ENCODE assay signal across 8 cellular contexts in genomic region chr13:73059460-73060250, GRCh38. TPM values are rescaled to one million over a fixed set of nuclear protein-coding genes. Genes with fewer than 3 reads are reported as not detected.
DNase-seq lines count a peak whose midpoint lies in the region; ATAC-seq and TF ChIP-seq lines count a peak whose summit lies in the region.

No MANE protein-coding gene starts in this region.

- peaks cover 2 to 7% of the 10 kb centered on the region in 2 donors for H3K36me3 ChIP-seq in esophagus (ENCODE audit: control insufficient read depth in 2 of 2, insufficient read depth in 2 of 2, low read length in 1 of 2)
- H3K36me3 ChIP-seq in transverse colon = peaks cover 0 to 5% (median 0%) of the 10 kb centered on the region in 4 donors

- H3K36me3 Mint-ChIP-seq in HFFc6 (ENCODE audit: low read depth) = peaks cover 35% of the 10 kb centered on the region
- H3K36me3 Mint-ChIP-seq in activated CD4-positive, alpha-beta memory T cell treated with anti-CD3 and anti-CD28 coated beads, Interleukin-2, amount 10 ng/mL, durations not matched to agents 7 days and 5 days (ENCODE audit: low read depth) = peaks cover 2% of the 10 kb centered on the region
- no peaks in the 10 kb centered on the region for H3K36me3 Mint-ChIP-seq in natural killer cell treated with Interleukin-12 subunit alpha and Interleukin-12 subunit beta and Interleukin-15 and Interleukin-18, amount 100 ng/mL, for 72 hours

- H3K9me3 ChIP-seq in esophagus (ENCODE audit: control insufficient read depth in 2 of 2, insufficient read depth in 1 of 2, low read depth in 1 of 2, low read length in 1 of 2) = no peaks in the 10 kb centered on the region
- no peaks in the 10 kb centered on the region for H3K9me3 ChIP-seq in transverse colon

- H3K4me3 ChIP-seq in esophagus (ENCODE audit: low read depth in 1 of 2, low read length in 2 of 2) = peak overlapping the region; percentile 87 to 98
- H3K4me3 ChIP-seq in transverse colon = peak overlapping the region; percentile 57 to 97 (median 86)

- 1% methylated on average over 54 to 68 of the region's 68 CpGs for WGBS in esophagus, 2 donors
- WGBS in transverse colon (ENCODE audit: low coverage in 1 of 2), 2 donors = 0% methylated on average over 11 to 40 of the region's 68 CpGs

- no peaks in the 10 kb centered on the region for H3K27me3 ChIP-seq in esophagus (ENCODE audit: control insufficient read depth in 1 of 2, insufficient read depth in 2 of 2, low read length in 2 of 2)
- peaks cover 3% of the 10 kb centered on the region for H3K27me3 ChIP-seq in transverse colon

- no peaks in the 10 kb centered on the region for H3K9me3 Mint-ChIP-seq in HFFc6
- no peaks in the 10 kb centered on the region for H3K9me3 Mint-ChIP-seq in activated CD4-positive, alpha-beta memory T cell treated with anti-CD3 and anti-CD28 coated beads, Interleukin-2, amount 10 ng/mL, durations not matched to agents 7 days and 5 days
- H3K9me3 Mint-ChIP-seq in natural killer cell treated with Interleukin-12 subunit alpha and Interleukin-12 subunit beta and Interleukin-15 and Interleukin-18, amount 100 ng/mL, for 72 hours = no peaks in the 10 kb centered on the region

- CTCF ChIA-PET in activated CD4-positive, alpha-beta memory T cell treated with anti-CD3 and anti-CD28 coated beads, Interleukin-2, amount 10 ng/mL, durations not matched to agents 7 days and 5 days (lab: Charles Lee) = interaction anchor here (0.6 to 1.8 kb wide), 9 partner anchors 10 to 651 kb away, joined by 3 to 6 read pairs (median 4); no protein-coding TSS in a partner anchor

- TF ChIP-seq EP300 in transverse colon (IDR thresholded peaks at IDR 0.05; ENCODE audit: low read depth) = no peak

- H3K4me3 Mint-ChIP-seq in HFFc6 = peak overlapping the region; percentile 100
- peak overlapping the region; percentile 76 for H3K4me3 Mint-ChIP-seq in activated CD4-positive, alpha-beta memory T cell treated with anti-CD3 and anti-CD28 coated beads, Interleukin-2, amount 10 ng/mL, durations not matched to agents 7 days and 5 days
- peak overlapping the region; percentile 68 for H3K4me3 Mint-ChIP-seq in natural killer cell treated with Interleukin-12 subunit alpha and Interleukin-12 subunit beta and Interleukin-15 and Interleukin-18, amount 100 ng/mL, for 72 hours

- intact Hi-C loops in transverse colon (cut with DNase I; ENCODE audit: low total_unique reads) = no loop called here

- H3K27ac Mint-ChIP-seq in HFFc6 = peak overlapping the region; percentile 95
- no peak overlapping the region for H3K27ac Mint-ChIP-seq in activated CD4-positive, alpha-beta memory T cell treated with anti-CD3 and anti-CD28 coated beads, Interleukin-2, amount 10 ng/mL, durations not matched to agents 7 days and 5 days
- H3K27ac Mint-ChIP-seq in natural killer cell treated with Interleukin-12 subunit alpha and Interleukin-12 subunit beta and Interleukin-15 and Interleukin-18, amount 100 ng/mL, for 72 hours = no peak overlapping the region

- POLR2A ChIA-PET in activated CD4-positive, alpha-beta memory T cell treated with anti-CD3 and anti-CD28 coated beads, Interleukin-2, amount 10 ng/mL, durations not matched to agents 7 days and 5 days (lab: Charles Lee) = interaction anchor here (0.9 to 1.7 kb wide), 4 partner anchors 13 to 643 kb away, joined by 3 to 7 read pairs (median 3); no protein-coding TSS in a partner anchor

- H3K4me1 Mint-ChIP-seq in HFFc6 (ENCODE audit: low read depth) = peaks cover 67% of the 10 kb centered on the region
- peaks cover 21% of the 10 kb centered on the region for H3K4me1 Mint-ChIP-seq in activated CD4-positive, alpha-beta memory T cell treated with anti-CD3 and anti-CD28 coated beads, Interleukin-2, amount 10 ng/mL, durations not matched to agents 7 days and 5 days
- peaks cover 8 to 19% of the 10 kb centered on the region in 2 donors for H3K4me1 Mint-ChIP-seq in natural killer cell treated with Interleukin-12 subunit alpha and Interleukin-12 subunit beta and Interleukin-15 and Interleukin-18, amount 100 ng/mL, for 72 hours (ENCODE audit: low read depth in 2 of 2)

- H3K4me1 ChIP-seq in esophagus (ENCODE audit: control insufficient read depth in 2 of 2, insufficient read depth in 2 of 2, low read length in 1 of 2) (no peaks in the 10 kb centered on the region), transverse colon (peaks cover 0 to 9% (median 4%) of the 10 kb centered on the region in 4 donors)

- H3K27me3 Mint-ChIP-seq in HFFc6 (ENCODE audit: insufficient read depth) = no peaks in the 10 kb centered on the region; the same call in 1 of the 2 replicates
- H3K27me3 Mint-ChIP-seq in activated CD4-positive, alpha-beta memory T cell treated with anti-CD3 and anti-CD28 coated beads, Interleukin-2, amount 10 ng/mL, durations not matched to agents 7 days and 5 days = peaks cover 42% of the 10 kb centered on the region
- H3K27me3 Mint-ChIP-seq in natural killer cell treated with Interleukin-12 subunit alpha and Interleukin-12 subunit beta and Interleukin-15 and Interleukin-18, amount 100 ng/mL, for 72 hours = peaks cover 25 to 61% of the 10 kb centered on the region in 2 donors

- in situ Hi-C loops in transverse colon (cut with MboI; ENCODE audit: low pct_ligation_motif_present in 1 of 4, low pct_unique_long_range_greater_than_20kb in 1 of 4, low sequenced_read_pairs in 3 of 4) = loop anchor here in 3 of 4 donors (10.0 to 25.0 kb wide), 3 partner anchors 403 to 653 kb away; no protein-coding TSS in a partner anchor

- DNase-seq in NCI-H2227 (lab: John Stamatoyannopoulos, UW; ENCODE audit: unreplicated experiment) (peak; percentile 38), NCI-H2227 treated with DMSO at 0.1 percent for 48 hours (lab: John Stamatoyannopoulos, UW) (no peak), HFFc6 (peak; percentile 5), NCI-H1092 (lab: John Stamatoyannopoulos, UW) (peak; percentile 54), transverse colon (no peak)
- DNase-seq in activated CD4-positive, alpha-beta memory T cell treated with anti-CD3 and anti-CD28 coated beads, Interleukin-2, amount 10 ng/mL, durations not matched to agents 7 days and 5 days = peak; percentile 51
- DNase-seq in natural killer cell treated with Interleukin-12 subunit alpha and Interleukin-12 subunit beta and Interleukin-15 and Interleukin-18, amount 100 ng/mL, for 72 hours (ENCODE audit: low spot score) = peak; percentile 63

- peak overlapping the region; percentile 90 to 94 for H3K27ac ChIP-seq in esophagus (ENCODE audit: low read depth in 2 of 2, low read length in 1 of 2)
- H3K27ac ChIP-seq in transverse colon = peak overlapping the region; percentile 81 to 91 (median 90)

- TF ChIP-seq CTCF in HFFc6 (IDR thresholded peaks at IDR 0.05) = no peak; the same call in 1 of the 2 replicates
- peak in 1 of 5 experiments; percentile 3 for TF ChIP-seq CTCF in transverse colon (IDR thresholded peaks at IDR 0.05)

- peak; percentile 13 to 37 for ATAC-seq in natural killer cell treated with Interleukin-12 subunit alpha and Interleukin-12 subunit beta and Interleukin-15 and Interleukin-18, amount 100 ng/mL, for 72 hours

- TF ChIP-seq POLR2A in transverse colon (IDR thresholded peaks at IDR 0.05) = no peak

RNA-seq across cellular contexts. Expression of gene KLF5, which starts 0.8 kb away (rescaled TPM):
- 10 to 100 TPM; 20.3 to 37.1 (median 28.5) TPM for total RNA-seq in HFFc6 (2021; fragmentation: NEBNext Ultra II Directional; extraction: Animal tissue kit (Norgen Biotek cat#: 25700))
- 1 to 10 TPM; 1.6 to 2.3 TPM for total RNA-seq in activated CD4-positive, alpha-beta memory T cell treated with anti-CD3 and anti-CD28 coated beads, Interleukin-2, amount 10 ng/mL, durations not matched to agents 7 days and 5 days
- polyA plus RNA-seq in esophagus = 100 to 1,000 TPM; 196 to 245 TPM
- 1 to 10 TPM; 1.5 to 2.5 TPM for total RNA-seq in natural killer cell treated with Interleukin-12 subunit alpha and Interleukin-12 subunit beta and Interleukin-15 and Interleukin-18, amount 100 ng/mL, for 72 hours
- 100 to 1,000 TPM; 192 to 334 (median 270) TPM for total RNA-seq in transverse colon

Comparison
In these comparisons a context has a peak if more than half of its experiments do, and no peak if none do; other contexts are left out.
1. DNase-seq: peak in NCI-H2227 (single experiment), HFFc6 (single experiment), NCI-H1092 (single experiment), activated CD4-positive, alpha-beta memory T cell treated with anti-CD3 and anti-CD28 coated beads, Interleukin-2, amount 10 ng/mL, durations not matched to agents 7 days and 5 days (single experiment) and natural killer cell treated with Interleukin-12 subunit alpha and Interleukin-12 subunit beta and Interleukin-15 and Interleukin-18, amount 100 ng/mL, for 72 hours (single experiment); none in NCI-H2227 treated with DMSO at 0.1 percent for 48 hours (single experiment) and transverse colon (single experiment).
2. RNA of gene KLF5, which starts 0.8 kb away (total RNA-seq): 192 to 334 TPM in transverse colon and 20.3 to 37.1 TPM in HFFc6; 1.5 to 2.5 TPM in natural killer cell treated with Interleukin-12 subunit alpha and Interleukin-12 subunit beta and Interleukin-15 and Interleukin-18, amount 100 ng/mL, for 72 hours and 1.6 to 2.3 TPM in activated CD4-positive, alpha-beta memory T cell treated with anti-CD3 and anti-CD28 coated beads, Interleukin-2, amount 10 ng/mL, durations not matched to agents 7 days and 5 days; every median in the first group is over 4 times any median in the second.
3. Peak in every context shown above with its lines, with median percentiles within 50 percentile points of each other: H3K4me3 Mint-ChIP-seq.